Comparison of ENCODE assay signal across 1 cellular context in genomic region chr2:3324036-3324386, GRCh38.
TF ChIP-seq lines count a peak whose summit lies in the region.

No MANE protein-coding gene starts in this region.

TF ChIP-seq in HepG2, 621 proteins besides CTCF, POLR2A, EP300 and RAD21:
- TF ChIP-seq HNRNPLL (IDR thresholded peaks at IDR 0.05; ENCODE audit: low read depth, low read length, poor library complexity, severe bottlenecking): peak; percentile 23
- TF ChIP-seq ZMYM3 (CRISPR knock-in tag; IDR thresholded peaks at IDR 0.05): 0 out of 2 replicates have a peak, but pooled peaks have one; percentile 44
- no peak for TF ChIP-seq HDAC2 (CRISPR knock-in tag; IDR thresholded peaks at IDR 0.05)
- TF ChIP-seq GABPA (IDR thresholded peaks at IDR 0.05; ENCODE audit: low read depth, low read length): 0 out of 2 replicates have a peak, but pooled peaks have one; percentile 2
- TF ChIP-seq GABPA (CRISPR knock-in tag; IDR thresholded peaks at IDR 0.05; ENCODE audit: low read depth): no peak
- no peak for TF ChIP-seq ZNF468 (CRISPR knock-in tag; IDR thresholded peaks at IDR 0.05)
- TF ChIP-seq NFAT5 (CRISPR knock-in tag; IDR thresholded peaks at IDR 0.05): no peak
- peak; percentile 92 for TF ChIP-seq ZNF629 (CRISPR knock-in tag; conservative IDR thresholded peaks at IDR 0.05)
TF ChIP-seq in HepG2: peak in this region for 4.
